In the genomic region with DNA sequence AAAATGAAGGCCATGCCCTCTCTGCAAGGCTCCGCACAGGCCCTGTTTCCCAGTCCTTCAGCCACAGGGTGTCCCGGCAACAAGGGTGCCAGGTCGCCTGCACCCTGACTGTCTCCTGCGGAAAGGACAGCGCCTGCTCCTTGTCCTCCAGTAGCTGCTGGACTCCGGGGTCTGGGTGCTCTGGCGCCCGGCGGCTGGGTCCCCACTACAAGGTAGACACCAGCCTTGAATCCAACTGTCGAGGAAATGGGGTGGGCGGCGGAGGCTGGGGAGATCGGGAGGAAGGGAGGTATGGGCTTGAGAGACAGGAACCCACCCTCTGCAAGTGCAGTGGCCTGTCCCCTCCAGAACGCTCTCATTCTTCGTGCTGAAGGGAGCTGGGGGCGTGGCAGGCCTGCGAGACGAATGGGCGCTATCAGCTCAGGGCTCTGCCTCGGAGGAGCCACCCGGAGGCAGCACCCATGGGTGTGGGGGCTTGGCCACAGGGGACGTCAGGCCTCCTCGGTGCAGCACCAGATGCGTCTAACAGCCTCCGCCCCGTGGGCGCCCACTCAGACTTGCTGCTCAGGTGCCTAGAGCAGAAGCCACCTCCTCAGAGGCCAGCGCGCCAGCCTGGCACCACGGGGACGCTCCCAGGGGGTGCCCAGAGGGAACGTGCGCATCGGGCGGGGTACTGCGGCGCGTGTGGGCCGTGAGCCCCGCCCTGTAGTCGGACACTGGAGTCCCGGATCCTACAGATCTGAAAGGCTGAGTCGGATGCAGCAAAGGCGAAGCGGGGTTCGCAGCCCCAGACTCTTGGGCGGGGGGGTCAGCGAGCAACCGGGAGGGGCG, we compare ENCODE assay signal across 8 cellular contexts. TPM values are rescaled to one million over a fixed set of nuclear protein-coding genes. Genes with fewer than 3 reads are reported as not detected.
DNase-seq lines count a peak whose midpoint lies in the region; ATAC-seq and TF ChIP-seq lines count a peak whose summit lies in the region.

No MANE protein-coding gene starts in this region.

- H3K27ac ChIP-seq in brain microvascular endothelial cell = no peak overlapping the region

- H3K4me1 ChIP-seq in Caco-2 = peaks cover 28% of the 10 kb centered on the region

- intact Hi-C loops in Caco-2 (cut with micrococcal nuclease; ENCODE audit: unreplicated experiment) = loop anchor here (5.0 kb wide), 1 partner anchor 46 kb away; a partner anchor contains a TSS

- BruUV-seq in Caco-2 (replicated peaks; lab: Mats Ljungman, UMichigan) = TSS peak; percentile 42

- H3K27me3 Mint-ChIP-seq in Caco-2 (ENCODE audit: insufficient read depth, unreplicated experiment) = no peaks in the 10 kb centered on the region

- TF ChIP-seq CTCF in Caco-2 (IDR thresholded peaks at IDR 0.05; ENCODE audit: insufficient read depth in 1 of 2, low read depth in 1 of 2, low read length in 1 of 2, severe bottlenecking in 1 of 2, unreplicated experiment in 1 of 2) (no peak), brain microvascular endothelial cell (IDR thresholded peaks at IDR 0.05; ENCODE audit: low read depth, low read length, missing control alignments) (no peak), kidney epithelial cell (IDR thresholded peaks at IDR 0.05; ENCODE audit: insufficient read depth, low read length, poor library complexity, severe bottlenecking) (no peak)

- H3K9me3 Mint-ChIP-seq in Caco-2 (ENCODE audit: unreplicated experiment) = no peaks in the 10 kb centered on the region

- H3K36me3 ChIP-seq in Caco-2 (ENCODE audit: control insufficient read depth, insufficient read depth, low read length) (no peaks in the 10 kb centered on the region), brain microvascular endothelial cell (replicated peaks) (no peaks in the 10 kb centered on the region), kidney epithelial cell (ENCODE audit: control insufficient read depth, insufficient read depth, low read length) (no peaks in the 10 kb centered on the region)

- peak overlapping the region; percentile 73 for H3K27ac Mint-ChIP-seq in Caco-2 (ENCODE audit: unreplicated experiment)

- H3K4me3 ChIP-seq in Caco-2 (ENCODE audit: low read depth, low read length) = peak overlapping the region; percentile 47
- H3K4me3 ChIP-seq in brain microvascular endothelial cell (ENCODE audit: low read depth, low read length) = peak overlapping the region; percentile 49
- peak overlapping the region; percentile 56 for H3K4me3 ChIP-seq in kidney epithelial cell (ENCODE audit: low read depth, low read length)

- peaks cover 18% of the 10 kb centered on the region for H3K4me1 Mint-ChIP-seq in Caco-2 (ENCODE audit: low read depth, unreplicated experiment)

- ATAC-seq in GM19438 (IDR thresholded peaks at IDR 0.05; ENCODE audit: low read depth, unreplicated experiment) (peak; percentile 41), HG03469 (IDR thresholded peaks at IDR 0.05; ENCODE audit: unreplicated experiment) (peak; percentile 38)

- POLR2A ChIA-PET in Caco-2 (lab: Charles Lee) = interaction anchor here (0.6 kb wide), 1 partner anchor 15 kb away, joined by 7 read pairs; no protein-coding TSS in a partner anchor

- H3K36me3 Mint-ChIP-seq in Caco-2 (ENCODE audit: insufficient read depth, unreplicated experiment) = peaks cover 11% of the 10 kb centered on the region

- CTCF ChIA-PET in Caco-2 (lab: Charles Lee) = interaction anchor here (0.6 to 1.1 kb wide), 3 partner anchors 9 to 17 kb away, joined by 3 to 5 read pairs (median 5); no protein-coding TSS in a partner anchor

- DNase-seq in Caco-2 (peak; percentile 65 to 71), T-helper 9 cell (peak; percentile 56), brain microvascular endothelial cell (no peak), kidney epithelial cell (ENCODE audit: low read depth) (no peak), cortex of kidney (lab: John Stamatoyannopoulos, UW) (no peak)
- DNase-seq in stimulated activated CD4-positive, alpha-beta T cell treated with anti-CD3 and anti-CD28 coated beads, Interleukin-2, amount 100 ng/mL, for 4 hours (ENCODE audit: low read depth) = peak; percentile 52

- peak overlapping the region; percentile 64 for H3K4me3 Mint-ChIP-seq in Caco-2 (ENCODE audit: unreplicated experiment)

- H3K9me3 ChIP-seq in Caco-2 = no peaks in the 10 kb centered on the region

- H3K27me3 ChIP-seq in Caco-2 (replicated peaks; ENCODE audit: control insufficient read depth, insufficient read depth, low read length) (no peaks in the 10 kb centered on the region), brain microvascular endothelial cell (replicated peaks) (no peaks in the 10 kb centered on the region), kidney epithelial cell (ENCODE audit: control insufficient read depth, insufficient read depth, low read length) (no peaks in the 10 kb centered on the region)

- in situ Hi-C loops in brain microvascular endothelial cell (cut with HindIII; ENCODE audit: low pct_ligation_motif_present, low sequenced_read_pairs) = no loop called here

RNA-seq across cellular contexts. Expression of a gene that starts 15.6 kb away (rescaled TPM):
- total RNA-seq in Caco-2 (2022) (13.4 and 16.8 TPM in 2 replicates), kidney epithelial cell (78.4 and 123 TPM in 2 replicates)

RNA-seq across cellular contexts. Expression of a gene that starts 23.5 kb away (rescaled TPM):
- total RNA-seq in Caco-2 (2022) (0.12 TPM in 1 of 2 replicates, not detected in the other), kidney epithelial cell (not detected in 2 replicates)

RNA-seq across cellular contexts. Expression of a gene that starts 31.1 kb away (rescaled TPM):
- total RNA-seq in Caco-2 (2022) (not detected in 2 replicates), kidney epithelial cell (not detected in 2 replicates)

RNA-seq across cellular contexts. Expression of a gene that starts 47.6 kb away (rescaled TPM):
- total RNA-seq in Caco-2 (2022) (92.2 and 93.3 TPM in 2 replicates), kidney epithelial cell (55.6 and 65.5 TPM in 2 replicates)

RNA-seq across cellular contexts. Expression of a gene that starts 47.6 kb away (rescaled TPM):
- 98.5 and 112 TPM in 2 replicates for total RNA-seq in Caco-2 (2022)
- total RNA-seq in kidney epithelial cell = 20.3 and 45.7 TPM in 2 replicates

Comparison
In these comparisons a context has a peak if more than half of its experiments do, and no peak if none do; other contexts are left out.
1. DNase-seq: peak in Caco-2 (2 of 2), T-helper 9 cell (single experiment) and stimulated activated CD4-positive, alpha-beta T cell treated with anti-CD3 and anti-CD28 coated beads, Interleukin-2, amount 100 ng/mL, for 4 hours (single experiment); none in brain microvascular endothelial cell (single experiment), kidney epithelial cell (single experiment) and cortex of kidney (single experiment).
2. Peak in every context shown above with its lines, with median percentiles within 50 percentile points of each other: H3K4me3 ChIP-seq.